In the genomic region with DNA sequence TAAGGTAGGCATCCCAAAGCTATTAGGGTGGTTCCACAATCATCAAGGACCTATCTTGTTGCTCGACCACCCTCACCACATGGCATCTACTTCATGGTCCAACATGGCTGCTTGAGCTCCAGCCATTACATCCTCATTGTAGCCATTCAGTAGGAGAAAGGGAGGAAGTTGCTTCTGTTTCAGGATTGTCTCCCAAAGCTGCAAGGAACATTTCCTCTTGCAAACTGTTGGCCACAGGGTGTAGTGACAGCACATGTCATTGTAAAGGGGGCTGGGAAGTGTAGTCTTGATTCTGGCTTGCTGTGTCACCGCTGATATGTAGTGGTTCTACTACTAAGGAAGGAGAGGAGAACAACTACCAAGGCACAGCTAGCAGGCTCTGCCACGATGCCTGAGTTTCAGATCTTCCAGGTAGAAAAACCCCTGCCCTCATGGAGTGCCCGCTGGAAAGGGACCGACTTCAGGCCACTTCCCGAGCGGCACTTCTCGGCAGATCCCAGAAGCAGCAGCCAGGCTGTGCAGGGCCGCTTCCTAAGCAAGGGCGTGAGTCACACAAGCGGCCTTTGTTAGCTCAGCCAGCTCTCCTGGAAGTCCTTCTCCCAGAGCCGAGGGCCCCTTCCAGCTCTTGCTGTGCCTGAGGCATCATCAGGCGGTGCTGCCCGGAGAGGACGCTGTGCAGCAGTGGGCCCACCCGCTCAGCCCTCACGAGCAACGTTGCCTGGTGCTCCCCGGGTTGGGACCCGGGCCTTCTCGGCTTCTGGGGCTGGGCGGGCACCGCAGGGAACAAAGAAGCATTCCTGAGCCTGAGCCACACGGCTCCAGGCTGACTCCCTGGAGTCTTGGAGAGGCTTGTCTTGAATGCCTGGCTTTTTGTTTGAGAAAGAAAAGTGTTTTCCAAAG, we compare ENCODE assay signal across 10 cellular contexts. TPM values are rescaled to one million over a fixed set of nuclear protein-coding genes. Genes with fewer than 3 reads are reported as not detected.
DNase-seq lines count a peak whose midpoint lies in the region; ATAC-seq, FAIRE-seq and TF ChIP-seq lines count a peak whose summit lies in the region.
"Had no signal": no experiment of that assay in that cellular context is flagged by ENCODE, and none has a peak within 500 bp of the region (broad histone marks: within the 10 kb centered on the region; RNA-seq: fewer than 3 reads in every experiment).

No MANE protein-coding gene starts in this region.

- ATAC-seq in effector memory CD8-positive, alpha-beta T cell (replicated peaks): no peak

- no peak for TF ChIP-seq POLR2A in GM12892 (IDR thresholded peaks at IDR 0.05; ENCODE audit: low read depth, low read length)

- peaks cover 9% of the 10 kb centered on the region for H3K4me1 ChIP-seq in SJCRH30

- H3K27me3 ChIP-seq in SJCRH30: no peaks in the 10 kb centered on the region

- FAIRE-seq in GM12892 (lab: Jason Lieb, UNC): no peak
- FAIRE-seq: G401.6, small intestine had no signal

- no peaks in the 10 kb centered on the region for H3K9me3 Mint-ChIP-seq in neural crest cell
- no peaks in the 10 kb centered on the region for H3K9me3 Mint-ChIP-seq in effector memory CD8-positive, alpha-beta T cell

- peak overlapping the region; percentile 96 for H3K27ac Mint-ChIP-seq in neural crest cell (ENCODE audit: unreplicated experiment)
- H3K27ac Mint-ChIP-seq in effector memory CD8-positive, alpha-beta T cell: no peak overlapping the region

- no peak for TF ChIP-seq CTCF in neural crest cell (conservative IDR thresholded peaks at IDR 0.05)

- peaks cover 23% of the 10 kb centered on the region for H3K4me1 Mint-ChIP-seq in neural crest cell
- H3K4me1 Mint-ChIP-seq in effector memory CD8-positive, alpha-beta T cell (ENCODE audit: low read depth in 2 of 2): peaks cover 0 to 2% of the 10 kb centered on the region in 2 donors

- peaks cover 4% of the 10 kb centered on the region for H3K36me3 Mint-ChIP-seq in neural crest cell (ENCODE audit: low read depth)
- H3K36me3 Mint-ChIP-seq in effector memory CD8-positive, alpha-beta T cell (ENCODE audit: insufficient read depth): no peaks in the 10 kb centered on the region

- peak overlapping the region; percentile 48 for H3K4me3 ChIP-seq in SJCRH30

- no peaks in the 10 kb centered on the region for H3K9me3 ChIP-seq in SJCRH30 (replicated peaks)

- peak overlapping the region; percentile 43 for H3K27ac ChIP-seq in SJCRH30

- no peaks in the 10 kb centered on the region for H3K27me3 Mint-ChIP-seq in neural crest cell (ENCODE audit: low read depth)
- H3K27me3 Mint-ChIP-seq in effector memory CD8-positive, alpha-beta T cell: peaks cover 0 to 2% of the 10 kb centered on the region in 2 donors

- H3K36me3 ChIP-seq in SJCRH30: no peaks in the 10 kb centered on the region

- H3K4me3 Mint-ChIP-seq in neural crest cell: peak overlapping the region; percentile 53
- no peak overlapping the region for H3K4me3 Mint-ChIP-seq in effector memory CD8-positive, alpha-beta T cell

- peak; percentile 94 for DNase-seq in AG20443 (ENCODE audit: low spot score)
- DNase-seq in SJCRH30: peak; percentile 86 to 90
- DNase-seq in fibroblast of the conjunctiva (ENCODE audit: low read depth): peak; percentile 72
- peak; percentile 65 for DNase-seq in neural crest cell (ENCODE audit: low read depth, low spot score)
- no peak for DNase-seq in NCI-H1436 (lab: John Stamatoyannopoulos, UW)
- no peak for DNase-seq in NCI-H2196 (lab: John Stamatoyannopoulos, UW; ENCODE audit: unreplicated experiment)
- DNase-seq in GM12892 (ENCODE audit: insufficient read length): no peak
- no peak for DNase-seq in effector memory CD8-positive, alpha-beta T cell
- DNase-seq: small intestine had no signal

RNA-seq across cellular contexts. Expression of a gene that starts 58.2 kb away (rescaled TPM):
- total RNA-seq in SJCRH30 (2014; rRNA removed; shearing (Covaris generic)): 18.8 and 20.0 TPM in 2 replicates
- 39.8 and 40.3 TPM in 2 replicates for total RNA-seq in neural crest cell
- polyA plus RNA-seq in GM12892 (2012; ENCODE audit: missing spikeins): 3.3 TPM

Comparison
In these comparisons a context has a peak if more than half of its experiments do, and no peak if none do; other contexts are left out.
1. DNase-seq: peak in AG20443 (single experiment), SJCRH30 (2 of 2), fibroblast of the conjunctiva (single experiment) and neural crest cell (single experiment); none in NCI-H1436 (single experiment), NCI-H2196 (single experiment), GM12892 (single experiment) and effector memory CD8-positive, alpha-beta T cell (0 of 3).